Comparison of ENCODE assay signal across 12 cellular contexts in the genomic region with DNA sequence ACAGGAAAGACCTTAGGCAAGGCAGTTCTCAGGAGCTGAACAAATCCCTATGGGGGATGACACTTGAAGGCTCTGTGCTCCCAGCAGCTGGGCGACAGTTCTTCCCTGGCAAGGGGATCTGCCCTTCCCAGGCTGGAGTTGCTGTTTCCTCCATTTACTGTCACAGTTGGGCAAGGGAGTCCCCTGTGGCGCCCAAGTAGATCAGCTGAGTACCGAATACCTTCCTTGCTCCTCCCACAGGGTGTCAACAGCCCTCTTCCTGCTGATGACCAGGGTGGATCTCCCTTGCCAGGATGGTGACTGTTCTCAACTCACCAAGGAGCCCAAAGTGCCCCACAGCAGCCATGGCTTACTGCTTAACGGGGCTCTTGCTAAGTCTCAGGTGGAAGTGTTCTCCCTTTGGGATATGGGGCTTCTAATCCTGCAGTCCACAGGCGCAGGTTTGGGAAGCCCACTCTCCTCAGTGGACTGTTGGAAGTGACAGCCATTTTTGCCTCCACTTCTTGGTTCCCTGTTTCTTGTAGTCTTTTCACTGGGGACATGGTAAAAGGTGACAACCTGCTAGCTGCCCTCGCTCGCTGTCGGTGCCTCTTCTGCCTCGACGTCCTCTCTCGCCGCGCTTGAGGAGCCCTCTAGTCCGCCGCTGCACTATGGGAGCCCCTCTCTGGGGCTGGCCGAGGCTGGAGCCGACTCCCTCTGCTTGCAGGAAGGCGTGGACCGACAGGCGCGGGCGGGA.
"Had no signal": no experiment of that assay in that cellular context is flagged by ENCODE, and none has a peak within 500 bp of the region (broad histone marks: within the 10 kb centered on the region; RNA-seq: fewer than 3 reads in every experiment).

No MANE protein-coding gene starts in this region.

- H3K4me1 ChIP-seq: breast epithelium had no signal

- DNase-seq: activated CD4-positive, alpha-beta T cell treated with anti-CD3 and anti-CD28 coated beads for 4 hours; activated CD8-positive, alpha-beta memory T cell treated with anti-CD3 and anti-CD28 coated beads for 24 hours; activated naive CD4-positive, alpha-beta T cell; left lung; natural killer cell; stimulated activated CD4-positive, alpha-beta T cell treated with anti-CD3 and anti-CD28 coated beads, Interleukin-4, amount 100 ng/mL, for 24 hours; stimulated activated naive CD4-positive, alpha-beta T cell had no signal

- H3K27ac ChIP-seq: breast epithelium, epithelial cell of prostate, gastroesophageal sphincter, left lung, tibial nerve had no signal

- H3K9me3 ChIP-seq: breast epithelium, gastroesophageal sphincter, tibial nerve had no signal

- H3K36me3 ChIP-seq: breast epithelium, gastroesophageal sphincter, left lung, tibial nerve had no signal

- ATAC-seq: gastroesophageal sphincter, left lung, natural killer cell had no signal

- H3K4me3 ChIP-seq: breast epithelium, gastroesophageal sphincter, left lung, skin epidermis, tibial nerve had no signal

- H3K27me3 ChIP-seq: breast epithelium, gastroesophageal sphincter, tibial nerve had no signal
